In genomic region chr7:1225462-1226154, GRCh38 we compare ENCODE assay signal across 9 cellular contexts. TPM values are rescaled to one million over a fixed set of nuclear protein-coding genes. Genes with fewer than 3 reads are reported as not detected.
DNase-seq lines count a peak whose midpoint lies in the region; ATAC-seq, FAIRE-seq and TF ChIP-seq lines count a peak whose summit lies in the region.
"Had no signal": no experiment of that assay in that cellular context is flagged by ENCODE, and none has a peak within 500 bp of the region (broad histone marks: within the 10 kb centered on the region; RNA-seq: fewer than 3 reads in every experiment).

No MANE protein-coding gene starts in this region.

- TF ChIP-seq CTCF in chondrocyte (IDR thresholded peaks at IDR 0.05) (peak; percentile 81), natural killer cell (IDR thresholded peaks at IDR 0.05) (peak; percentile 81)

- H3K4me1 Mint-ChIP-seq in chondrocyte (ENCODE audit: low read depth) (no peaks in the 10 kb centered on the region), natural killer cell (peaks cover 0 to 8% of the 10 kb centered on the region in 2 donors)
- no peaks in the 10 kb centered on the region for H3K4me1 Mint-ChIP-seq in activated T-helper 2 cell treated with anti-CD3 and anti-CD28 coated beads, Interferon-gamma antibody, Interleukin-2, Interleukin-4, amounts not matched to agents 10 μg/mL and 5 μg/mL and 100 μg/mL, durations not matched to agents 14 hours and 24 hours and 36 hours (ENCODE audit: low read depth)

- no peak for TF ChIP-seq POLR2A in GM12891 (IDR thresholded peaks at IDR 0.05; ENCODE audit: low read depth, low read length)

- FAIRE-seq in GM12891 (lab: Jason Lieb, UNC) = no peak
- FAIRE-seq: islet of Langerhans had no signal

- H3K27ac Mint-ChIP-seq in chondrocyte (ENCODE audit: unreplicated experiment) (no peak overlapping the region), natural killer cell (peak overlapping the region; percentile 27 to 69)
- H3K27ac Mint-ChIP-seq in activated T-helper 2 cell treated with anti-CD3 and anti-CD28 coated beads, Interferon-gamma antibody, Interleukin-2, Interleukin-4, amounts not matched to agents 10 μg/mL and 5 μg/mL and 100 μg/mL, durations not matched to agents 14 hours and 24 hours and 36 hours = no peak overlapping the region

- H3K9me3 Mint-ChIP-seq in chondrocyte (ENCODE audit: low read depth) (no peaks in the 10 kb centered on the region), natural killer cell (no peaks in the 10 kb centered on the region)
- no peaks in the 10 kb centered on the region for H3K9me3 Mint-ChIP-seq in activated T-helper 2 cell treated with anti-CD3 and anti-CD28 coated beads, Interferon-gamma antibody, Interleukin-2, Interleukin-4, amounts not matched to agents 10 μg/mL and 5 μg/mL and 100 μg/mL, durations not matched to agents 14 hours and 24 hours and 36 hours

- H3K36me3 Mint-ChIP-seq in chondrocyte (ENCODE audit: low read depth) (no peaks in the 10 kb centered on the region), natural killer cell (no peaks in the 10 kb centered on the region)
- no peaks in the 10 kb centered on the region for H3K36me3 Mint-ChIP-seq in activated T-helper 2 cell treated with anti-CD3 and anti-CD28 coated beads, Interferon-gamma antibody, Interleukin-2, Interleukin-4, amounts not matched to agents 10 μg/mL and 5 μg/mL and 100 μg/mL, durations not matched to agents 14 hours and 24 hours and 36 hours (ENCODE audit: low read depth)

- H3K27me3 Mint-ChIP-seq in chondrocyte (ENCODE audit: low read depth) (peaks cover 55% of the 10 kb centered on the region), natural killer cell (ENCODE audit: low read depth in 2 of 2) (peaks cover 38 to 60% of the 10 kb centered on the region in 2 donors)
- peaks cover 55% of the 10 kb centered on the region for H3K27me3 Mint-ChIP-seq in activated T-helper 2 cell treated with anti-CD3 and anti-CD28 coated beads, Interferon-gamma antibody, Interleukin-2, Interleukin-4, amounts not matched to agents 10 μg/mL and 5 μg/mL and 100 μg/mL, durations not matched to agents 14 hours and 24 hours and 36 hours (ENCODE audit: low read depth)

- ATAC-seq in natural killer cell (peak; percentile 52 to 72 (median 62)), GM19328 (IDR thresholded peaks at IDR 0.05; ENCODE audit: unreplicated experiment) (no peak)

- H3K4me3 Mint-ChIP-seq in chondrocyte (ENCODE audit: unreplicated experiment) = no peak overlapping the region
- peak overlapping the region; percentile 17 for H3K4me3 Mint-ChIP-seq in natural killer cell
- no peak overlapping the region for H3K4me3 Mint-ChIP-seq in activated T-helper 2 cell treated with anti-CD3 and anti-CD28 coated beads, Interferon-gamma antibody, Interleukin-2, Interleukin-4, amounts not matched to agents 10 μg/mL and 5 μg/mL and 100 μg/mL, durations not matched to agents 14 hours and 24 hours and 36 hours (ENCODE audit: low read depth)

- intact Hi-C loops in natural killer cell (cut with micrococcal nuclease) = loop anchor here (1.0 to 2.0 kb wide), 2 partner anchors 187 to 207 kb away; no protein-coding TSS in a partner anchor
- intact Hi-C loops in activated T-helper 2 cell treated with anti-CD3 and anti-CD28 coated beads, Interferon-gamma antibody, Interleukin-2, Interleukin-4, amounts not matched to agents 10 μg/mL and 5 μg/mL and 100 μg/mL, durations not matched to agents 14 hours and 24 hours and 36 hours (cut with micrococcal nuclease) = loop anchor here (2.0 to 5.0 kb wide), 2 partner anchors 19 to 442 kb away; no protein-coding TSS in a partner anchor

- peak; percentile 75 for DNase-seq in GM12891 (ENCODE audit: insufficient read length, low spot score)
- DNase-seq in UCSD-AML1 (lab: John Stamatoyannopoulos, UW; ENCODE audit: unreplicated experiment) = peak; percentile 15
- DNase-seq in chondrocyte (ENCODE audit: low spot score) = no peak
- peak; percentile 53 for DNase-seq in natural killer cell
- DNase-seq in GF-D8 (lab: John Stamatoyannopoulos, UW) = no peak
- no peak for DNase-seq in activated T-helper 2 cell treated with anti-CD3 and anti-CD28 coated beads, Interferon-gamma antibody, Interleukin-2, Interleukin-4, amounts not matched to agents 10 μg/mL and 5 μg/mL and 100 μg/mL, durations not matched to agents 14 hours and 24 hours and 36 hours (ENCODE audit: low spot score)
- no peak for DNase-seq in SKM-1 treated with dmso at 0.1 percent for 144 hours (lab: John Stamatoyannopoulos, UW; ENCODE audit: unreplicated experiment)

TF ChIP-seq in GM12891, 5 proteins besides CTCF, POLR2A, EP300 and RAD21:
- TF ChIP-seq TAF1 (IDR thresholded peaks at IDR 0.05; ENCODE audit: low read depth, low read length) = no peak
- no peak for TF ChIP-seq PAX5 (IDR thresholded peaks at IDR 0.05; ENCODE audit: insufficient read depth, low read length, severe bottlenecking)
- TF ChIP-seq POU2F2 (IDR thresholded peaks at IDR 0.05; ENCODE audit: low read depth, low read length) = no peak
- TF ChIP-seq SPI1 (IDR thresholded peaks at IDR 0.05; ENCODE audit: low read depth, low read length) = no peak
- no peak for TF ChIP-seq POLR2AphosphoS5 (IDR thresholded peaks at IDR 0.05; ENCODE audit: low read depth, low read length)

RNA-seq across cellular contexts. Expression of gene UNCX, which starts 7.1 kb away (rescaled TPM):
- polyA plus RNA-seq in GM12891 (2012; ENCODE audit: low read depth, missing spikeins) = not detected
- total RNA-seq in chondrocyte = not detected in 3 replicates
- total RNA-seq in natural killer cell = not detected
- total RNA-seq in activated T-helper 2 cell treated with anti-CD3 and anti-CD28 coated beads, Interferon-gamma antibody, Interleukin-2, Interleukin-4, amounts not matched to agents 10 μg/mL and 5 μg/mL and 100 μg/mL, durations not matched to agents 14 hours and 24 hours and 36 hours = not detected in 2 replicates

Comparison
In these comparisons a context has a peak if more than half of its experiments do, and no peak if none do; other contexts are left out.
1. DNase-seq: peak in GM12891 (single experiment), UCSD-AML1 (single experiment) and natural killer cell (single experiment); none in chondrocyte (single experiment), GF-D8 (single experiment), activated T-helper 2 cell treated with anti-CD3 and anti-CD28 coated beads, Interferon-gamma antibody, Interleukin-2, Interleukin-4, amounts not matched to agents 10 μg/mL and 5 μg/mL and 100 μg/mL, durations not matched to agents 14 hours and 24 hours and 36 hours (single experiment) and SKM-1 treated with dmso at 0.1 percent for 144 hours (single experiment).
2. H3K27ac Mint-ChIP-seq: peak in natural killer cell (2 of 2); none in chondrocyte (single experiment) and activated T-helper 2 cell treated with anti-CD3 and anti-CD28 coated beads, Interferon-gamma antibody, Interleukin-2, Interleukin-4, amounts not matched to agents 10 μg/mL and 5 μg/mL and 100 μg/mL, durations not matched to agents 14 hours and 24 hours and 36 hours (single experiment).